Comparison of ENCODE assay signal across 17 cellular contexts in the genomic region with DNA sequence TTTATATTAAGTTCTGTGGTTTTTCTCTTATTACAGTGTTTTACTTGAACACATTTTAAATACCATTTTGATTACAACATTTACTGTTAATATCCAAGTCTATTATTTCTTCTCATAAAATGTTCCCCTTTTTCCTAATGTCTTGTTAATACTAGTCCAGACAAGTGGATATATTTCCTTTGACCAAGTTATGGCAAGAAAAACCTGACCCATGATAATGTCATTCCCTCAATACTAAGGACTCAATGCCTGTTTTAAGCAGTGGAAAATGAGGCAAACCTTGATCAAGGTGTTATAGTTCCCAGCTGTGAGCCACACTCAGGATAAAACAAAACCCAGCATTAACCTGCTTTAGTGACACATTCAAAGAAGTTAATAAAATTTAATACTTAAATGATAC. TPM values are rescaled to one million over a fixed set of nuclear protein-coding genes. Genes with fewer than 3 reads are reported as not detected.
A peak's percentile ranks its signal among the peaks of the same experiment; 100 is the strongest.
DNase-seq lines count a peak whose midpoint lies in the region; ATAC-seq, FAIRE-seq and TF ChIP-seq lines count a peak whose summit lies in the region.
"Had no signal": no experiment of that assay in that cellular context is flagged by ENCODE, and none has a peak within 500 bp of the region (broad histone marks: within the 10 kb centered on the region; RNA-seq: fewer than 3 reads in every experiment).

No MANE protein-coding gene starts in this region.

- TF ChIP-seq CTCF in bronchial epithelial cell (IDR thresholded peaks at IDR 0.05; ENCODE audit: insufficient read depth, low read length, severe bottlenecking) (no peak), keratinocyte (optimal IDR thresholded peaks at IDR 0.05 in 1 of 3, IDR thresholded peaks at IDR 0.05 in 1 of 3, conservative IDR thresholded peaks at IDR 0.05 in 1 of 3; ENCODE audit: extremely low read depth in 1 of 3, insufficient read depth in 2 of 3, low read length in 3 of 3) (no peak), psoas muscle (IDR thresholded peaks at IDR 0.05) (no peak)

- H3K9ac ChIP-seq in keratinocyte (ENCODE audit: control insufficient read depth, extremely low read depth, insufficient read depth, low read length): no peak overlapping the region

- no peaks in the 10 kb centered on the region for H3K79me2 ChIP-seq in keratinocyte (ENCODE audit: control insufficient read depth, insufficient read depth, low read length)

- H3K27me3 ChIP-seq in bronchial epithelial cell (ENCODE audit: control insufficient read depth, insufficient read depth, low read length) (no peaks in the 10 kb centered on the region), keratinocyte (ENCODE audit: control insufficient read depth, extremely low read depth, insufficient read depth, low read length) (no peaks in the 10 kb centered on the region), psoas muscle (ENCODE audit: insufficient read depth in 3 of 3, low read length in 2 of 3) (no peaks in the 10 kb centered on the region)

- no peak overlapping the region for H3K4me3 ChIP-seq in bronchial epithelial cell (ENCODE audit: low read depth, low read length)
- H3K4me3 ChIP-seq in keratinocyte (ENCODE audit: control insufficient read depth in 2 of 3, extremely low read depth in 1 of 3, insufficient read depth in 2 of 3, low read depth in 1 of 3, low read length in 3 of 3): no peak overlapping the region
- no peak overlapping the region for H3K4me3 ChIP-seq in psoas muscle
- H3K4me3 ChIP-seq: GM23338 had no signal

- peak; percentile 65 for FAIRE-seq in G401.6 (lab: Jason Lieb, UNC)
- FAIRE-seq in bronchial epithelial cell (lab: Jason Lieb, UNC): no peak
- no peak for FAIRE-seq in keratinocyte (lab: Jason Lieb, UNC)
- FAIRE-seq: D721Med, GM12892 had no signal

- H3K9me3 ChIP-seq in keratinocyte (ENCODE audit: control insufficient read depth, low read depth, low read length) (no peaks in the 10 kb centered on the region), psoas muscle (no peaks in the 10 kb centered on the region)

- H3K36me3 ChIP-seq in bronchial epithelial cell (ENCODE audit: control insufficient read depth, insufficient read depth, low read length) (no peaks in the 10 kb centered on the region), keratinocyte (ENCODE audit: control insufficient read depth in 2 of 2, extremely low read depth in 1 of 2, insufficient read depth in 2 of 2, low read length in 2 of 2) (no peaks in the 10 kb centered on the region), psoas muscle (ENCODE audit: insufficient read depth in 1 of 2, low read depth in 1 of 2) (peaks cover 0 to 7% of the 10 kb centered on the region in 2 donors)

- H3K9me1 ChIP-seq in keratinocyte (ENCODE audit: control insufficient read depth, extremely low read depth, insufficient read depth, low read length): no peaks in the 10 kb centered on the region

- peak overlapping the region; percentile 48 for H3K4me2 ChIP-seq in keratinocyte (ENCODE audit: control insufficient read depth, extremely low read depth, insufficient read depth, low read depth, low read length)
- H3K4me2 ChIP-seq: GM23338 had no signal

- intact Hi-C loops in psoas muscle (cut with DNase I): loop anchor here in 1 of 2 donors (5.0 kb wide), 1 partner anchor 106 kb away; no protein-coding TSS in a partner anchor

- H3K27ac ChIP-seq in keratinocyte (ENCODE audit: control insufficient read depth, insufficient read depth, low read length) (no peak overlapping the region), psoas muscle (peak overlapping the region; percentile 58)

- peaks cover 13% of the 10 kb centered on the region for H3K4me1 ChIP-seq in keratinocyte (ENCODE audit: control insufficient read depth, extremely low read depth, insufficient read depth, low read length)
- H3K4me1 ChIP-seq in psoas muscle: peaks cover 48% of the 10 kb centered on the region

- peak; percentile 77 for DNase-seq in bronchial epithelial cell (ENCODE audit: low read depth)
- no peak for DNase-seq in keratinocyte (ENCODE audit: low read depth, low spot score)
- DNase-seq in psoas muscle: no peak
- no peak for DNase-seq in NCI-H2081 treated with DMSO at 0.1 percent for 48 hours (lab: John Stamatoyannopoulos, UW)
- DNase-seq: CD8-positive, alpha-beta T cell; COR-L47; DMS153; DMS79 treated with DMSO at 0.1 percent for 48 hours; EL; GDM1; H7 had no signal

- dilution Hi-C loops in keratinocyte (cut with MboI; ENCODE audit: extremely low pct_ligation_motif_present, low sequenced_read_pairs): no loop called here

- ATAC-seq in psoas muscle: no peak
- ATAC-seq in GM19455 (IDR thresholded peaks at IDR 0.05; ENCODE audit: unreplicated experiment): no peak
- ATAC-seq in HG03025 (IDR thresholded peaks at IDR 0.05; ENCODE audit: low FRiP score, unreplicated experiment): no peak
- ATAC-seq: CD8-positive, alpha-beta T cell; GM23338 had no signal

- no peak overlapping the region for H2AFZ ChIP-seq in keratinocyte (ENCODE audit: control insufficient read depth, low read length)
- H2AFZ ChIP-seq: GM23338 had no signal

- no peaks in the 10 kb centered on the region for H4K20me1 ChIP-seq in keratinocyte (ENCODE audit: control insufficient read depth, extremely low read depth, insufficient read depth, low read length)

RNA-seq across cellular contexts. Expression of a gene that starts 12.2 kb away (rescaled TPM):
- 9.6 and 12.1 TPM in 2 replicates for total RNA-seq in bronchial epithelial cell
- polyA plus RNA-seq in keratinocyte: 8.1 to 13.8 TPM (median 9.7 TPM) in 3 replicates
- 12.4 TPM for polyA plus RNA-seq in keratinocyte (2011; ENCODE audit: low read depth)
- 5.9 and 12.9 TPM in 2 replicates for polyA plus RNA-seq in keratinocyte (2011; cell fraction: cytosol; rRNA removed)
- polyA plus RNA-seq in keratinocyte (2011; cell fraction: nucleus; rRNA removed): 8.6 and 13.2 TPM in 2 replicates
- polyA plus RNA-seq in keratinocyte (2012; ENCODE audit: low replicate concordance): 9.3 and 12.1 TPM in 2 replicates
- polyA minus RNA-seq in keratinocyte: 4.1 to 8.7 TPM (median 5.3 TPM) in 3 replicates
- polyA minus RNA-seq in keratinocyte (2011; cell fraction: cytosol; rRNA and poly(A)+ RNA removed): 4.4 TPM
- 4.0 and 10.5 TPM in 2 replicates for polyA minus RNA-seq in keratinocyte (2011; cell fraction: nucleus; rRNA and poly(A)+ RNA removed)
- total RNA-seq in psoas muscle: 10 to 100 TPM in 3 of 4 donors, 1 to 10 TPM in 1; 9.7 to 26.0 (median 12.8) TPM
- 10 to 100 TPM in 1 of 3 donors, 1 to 10 TPM in 2; 5.7 to 12.9 (median 8.8) TPM for polyA plus RNA-seq in psoas muscle

RNA-seq across cellular contexts. Expression of a gene that starts 12.4 kb away (rescaled TPM):
- total RNA-seq in bronchial epithelial cell: 16.1 and 22.3 TPM in 2 replicates
- 7.5 to 15.7 TPM (median 12.1 TPM) in 3 replicates for polyA plus RNA-seq in keratinocyte
- 2.0 TPM for polyA plus RNA-seq in keratinocyte (2011; ENCODE audit: low read depth)
- 6.8 and 13.3 TPM in 2 replicates for polyA plus RNA-seq in keratinocyte (2011; cell fraction: cytosol; rRNA removed)
- 16.3 and 19.4 TPM in 2 replicates for polyA plus RNA-seq in keratinocyte (2011; cell fraction: nucleus; rRNA removed)
- 4.2 and 6.6 TPM in 2 replicates for polyA plus RNA-seq in keratinocyte (2012; ENCODE audit: low replicate concordance)
- 5.3 to 20.7 TPM (median 9.8 TPM) in 3 replicates for polyA minus RNA-seq in keratinocyte
- polyA minus RNA-seq in keratinocyte (2011; cell fraction: cytosol; rRNA and poly(A)+ RNA removed): 6.7 TPM
- polyA minus RNA-seq in keratinocyte (2011; cell fraction: nucleus; rRNA and poly(A)+ RNA removed): 9.4 and 28.7 TPM in 2 replicates
- 10 to 100 TPM in 1 of 4 donors, 1 to 10 TPM in 3; 4.9 to 11.9 (median 6.6) TPM for total RNA-seq in psoas muscle
- polyA plus RNA-seq in psoas muscle: 1 to 10 TPM; 1.5 to 2.8 (median 2.5) TPM
